24 cellular contexts compared by ENCODE assay signal in genomic region chr4:77376788-77377460, GRCh38.
DNase-seq lines count a peak whose midpoint lies in the region; ATAC-seq, FAIRE-seq and TF ChIP-seq lines count a peak whose summit lies in the region.
"Had no signal": no experiment of that assay in that cellular context is flagged by ENCODE, and none has a peak within 500 bp of the region (broad histone marks: within the 10 kb centered on the region; RNA-seq: fewer than 3 reads in every experiment).

No MANE protein-coding gene starts in this region.

- H2AFZ ChIP-seq in Karpas-422 (ENCODE audit: low read length): no peak overlapping the region
- H2AFZ ChIP-seq: PC-9 had no signal

- TF ChIP-seq CTCF in GM12865 (IDR thresholded peaks at IDR 0.05; ENCODE audit: insufficient read depth, low read depth, low read length, missing control alignments) (peak; percentile 1), bronchial epithelial cell (IDR thresholded peaks at IDR 0.05; ENCODE audit: insufficient read depth, low read length, severe bottlenecking) (no peak)

- H3K9me3 ChIP-seq in Karpas-422 (ENCODE audit: low read length): no peaks in the 10 kb centered on the region
- H3K9me3 ChIP-seq: BE2C, MG63, SK-N-SH had no signal

- H3K4me3 ChIP-seq in GM12865 (ENCODE audit: low read depth, low read length) (no peak overlapping the region), Karpas-422 (ENCODE audit: low read length) (no peak overlapping the region), bronchial epithelial cell (ENCODE audit: low read depth, low read length) (no peak overlapping the region)
- H3K4me3 ChIP-seq: MG63, PC-9 had no signal

- no peaks in the 10 kb centered on the region for H3K4me1 ChIP-seq in Karpas-422 (ENCODE audit: low read length)
- H3K4me1 ChIP-seq: BE2C had no signal

- H3K9me2 ChIP-seq in Karpas-422 (replicated peaks; ENCODE audit: insufficient read depth, low read length): no peaks in the 10 kb centered on the region
- H3K9me2 ChIP-seq: SK-N-SH had no signal

- DNase-seq in GM12865 (ENCODE audit: low read depth): no peak
- peak; percentile 42 for DNase-seq in Karpas-422
- no peak for DNase-seq in bronchial epithelial cell (ENCODE audit: low read depth)
- DNase-seq in iPS-NIHi7 (ENCODE audit: extremely low spot score): peak; percentile 35
- no peak for DNase-seq in NCI-H82 (lab: John Stamatoyannopoulos, UW)
- no peak for DNase-seq in NCI-H1048 (lab: John Stamatoyannopoulos, UW)
- no peak for DNase-seq in posterior vena cava (ENCODE audit: low spot score)
- DNase-seq: BE2C, DMS53, GDM1, Kasumi-1, MG63, NCI-H1436, NCI-H1930, NCI-H226, NCI-H524, NCI-H774, PC-9, RPMI8226, SHP77 treated with DMSO at 0.1 percent for 48 hours, SK-N-SH had no signal

- H3K79me2 ChIP-seq in Karpas-422 (ENCODE audit: low read length): no peaks in the 10 kb centered on the region

- H3K36me3 ChIP-seq in Karpas-422 (ENCODE audit: insufficient read depth, low read length): no peaks in the 10 kb centered on the region
- no peaks in the 10 kb centered on the region for H3K36me3 ChIP-seq in bronchial epithelial cell (ENCODE audit: control insufficient read depth, insufficient read depth, low read length)
- H3K36me3 ChIP-seq: BE2C, MG63 had no signal

- no peak for ATAC-seq in HG03469 (IDR thresholded peaks at IDR 0.05; ENCODE audit: unreplicated experiment)

- no peak overlapping the region for H3K4me2 ChIP-seq in Karpas-422 (ENCODE audit: low read depth, low read length, poor library complexity, severe bottlenecking)
- H3K4me2 ChIP-seq: PC-9, SK-N-SH had no signal

- FAIRE-seq in bronchial epithelial cell (lab: Jason Lieb, UNC): peak; percentile 88
- FAIRE-seq: D721Med, H54 had no signal

- no peak overlapping the region for H3K9ac ChIP-seq in Karpas-422 (ENCODE audit: low read length)
- H3K9ac ChIP-seq: SK-N-SH had no signal

- no peaks in the 10 kb centered on the region for H4K20me1 ChIP-seq in Karpas-422 (ENCODE audit: insufficient read depth, low read depth, low read length)

- H3K27me3 ChIP-seq in Karpas-422 (ENCODE audit: low read length) (no peaks in the 10 kb centered on the region), bronchial epithelial cell (ENCODE audit: control insufficient read depth, insufficient read depth, low read length) (no peaks in the 10 kb centered on the region)
- H3K27me3 ChIP-seq: BE2C, MG63 had no signal

- no peak overlapping the region for H3K27ac ChIP-seq in Karpas-422 (ENCODE audit: low read length)
- H3K27ac ChIP-seq: PC-9 had no signal

- intact Hi-C loops in posterior vena cava (cut with DNase I): no loop called here

Comparison
In these comparisons a context has a peak if more than half of its experiments do, and no peak if none do; other contexts are left out.
1. DNase-seq: peak in Karpas-422 (single experiment) and iPS-NIHi7 (single experiment); none in GM12865 (single experiment), bronchial epithelial cell (single experiment), NCI-H82 (single experiment), NCI-H1048 (single experiment) and posterior vena cava (single experiment).